28 cellular contexts compared by ENCODE assay signal in genomic region chr20:18421608-18422007, GRCh38.
"Had no signal": no experiment of that assay in that cellular context is flagged by ENCODE, and none has a peak within 500 bp of the region (broad histone marks: within the 10 kb centered on the region; RNA-seq: fewer than 3 reads in every experiment).

No MANE protein-coding gene starts in this region.

- ATAC-seq: activated CD8-positive, alpha-beta T cell treated with anti-CD3 and anti-CD28 coated beads, Interleukin-2, amount 10 ng/mL, durations not matched to agents 7 days and 5 days; activated naive CD4-positive, alpha-beta T cell treated with anti-CD3 and anti-CD28 coated beads, Interleukin-2, amount 50 U/mL, for 72 hours; body of pancreas; Panc1 had no signal

- H3K9me3 Mint-ChIP-seq: activated CD4-positive, alpha-beta T cell treated with anti-CD3 and anti-CD28 coated beads, Interleukin-2, amount 10 ng/mL, durations not matched to agents 7 days and 5 days; activated naive CD4-positive, alpha-beta T cell treated with anti-CD3 and anti-CD28 coated beads for 36 hours; activated naive CD4-positive, alpha-beta T cell treated with anti-CD3 and anti-CD28 coated beads, Interleukin-2, amount 50 U/mL, for 72 hours; activated T-cell treated with anti-CD3 and anti-CD28 coated beads, Interleukin-2, amount 50 U/mL, for 24 hours; activated T-helper 1 cell treated with anti-CD3 and anti-CD28 coated beads, Interleukin-12 subunit alpha, Interleukin-12 subunit beta, Interleukin-2, Interleukin-4 antibody, amounts not matched to agents 30 ng/mL and 10 ng/mL and 1 ng/mL, durations not matched to agents 14 hours and 24 hours and 36 hours; T-helper 1 cell treated with Interleukin-12 subunit alpha and Interleukin-12 subunit beta and Interleukin-4 antibody, amounts not matched to agents 30 μg/mL and 1 μg/mL, for 36 hours; T-helper 2 cell treated with Interferon-gamma antibody and Interleukin-4, amounts not matched to agents 5 μg/mL and 100 μg/mL, for 36 hours had no signal

- H3K4me3 Mint-ChIP-seq: activated CD4-positive, alpha-beta T cell treated with anti-CD3 and anti-CD28 coated beads, Interleukin-2, amount 10 ng/mL, durations not matched to agents 7 days and 5 days; activated CD8-positive, alpha-beta T cell treated with anti-CD3 and anti-CD28 coated beads, Interleukin-2, amount 10 ng/mL, durations not matched to agents 7 days and 5 days; activated naive CD4-positive, alpha-beta T cell treated with anti-CD3 and anti-CD28 coated beads for 36 hours; activated T-cell treated with anti-CD3 and anti-CD28 coated beads, Interleukin-2, amount 50 U/mL, for 24 hours; activated T-helper 1 cell treated with anti-CD3 and anti-CD28 coated beads, Interleukin-12 subunit alpha, Interleukin-12 subunit beta, Interleukin-2, Interleukin-4 antibody, amounts not matched to agents 30 ng/mL and 10 ng/mL and 1 ng/mL, durations not matched to agents 14 hours and 24 hours and 36 hours; T-helper 1 cell treated with Interleukin-12 subunit alpha and Interleukin-12 subunit beta and Interleukin-4 antibody, amounts not matched to agents 30 μg/mL and 1 μg/mL, for 36 hours; T-helper 2 cell treated with Interferon-gamma antibody and Interleukin-4, amounts not matched to agents 5 μg/mL and 100 μg/mL, for 36 hours had no signal

- DNase-seq: activated CD4-positive, alpha-beta T cell treated with anti-CD3 and anti-CD28 coated beads for 1 hour; activated CD4-positive, alpha-beta T cell treated with anti-CD3 and anti-CD28 coated beads, Interleukin-2, amount 10 ng/mL, durations not matched to agents 7 days and 5 days; activated CD4-positive, alpha-beta T cell treated with anti-CD3 and anti-CD28 coated beads, Interleukin-2, amount 50 U/mL, for 48 hours; activated CD4-positive, CD25-positive, alpha-beta regulatory T cell; activated CD8-positive, alpha-beta T cell treated with anti-CD3 and anti-CD28 coated beads, Interleukin-2, amount 10 ng/mL, durations not matched to agents 7 days and 5 days; activated gamma-delta T cell treated with Interleukin-2 at 50 U/mL for 16 hours; activated naive CD4-positive, alpha-beta T cell treated with anti-CD3 and anti-CD28 coated beads for 36 hours; activated T-cell treated with anti-CD3 and anti-CD28 coated beads, Interleukin-2, amount 50 U/mL, for 24 hours; adrenal gland; body of pancreas; cortex of kidney; Kasumi-1; KG1; MM.1S; MV-4-11; NCI-H1092; NCI-H1436 treated with DMSO at 0.1 percent for 48 hours; NCI-H187 treated with DMSO at 0.1 percent for 48 hours; NCI-H2081; NCI-H446; NCI-H510A treated with DMSO at 0.1 percent for 48 hours; SHP77 treated with DMSO at 0.1 percent for 48 hours; SK-N-SH had no signal

- H3K27ac Mint-ChIP-seq: activated CD4-positive, alpha-beta T cell treated with anti-CD3 and anti-CD28 coated beads, Interleukin-2, amount 10 ng/mL, durations not matched to agents 7 days and 5 days; activated CD8-positive, alpha-beta T cell treated with anti-CD3 and anti-CD28 coated beads, Interleukin-2, amount 10 ng/mL, durations not matched to agents 7 days and 5 days; activated naive CD4-positive, alpha-beta T cell treated with anti-CD3 and anti-CD28 coated beads for 36 hours; activated naive CD4-positive, alpha-beta T cell treated with anti-CD3 and anti-CD28 coated beads, Interleukin-2, amount 50 U/mL, for 72 hours; activated T-cell treated with anti-CD3 and anti-CD28 coated beads, Interleukin-2, amount 50 U/mL, for 24 hours; activated T-helper 1 cell treated with anti-CD3 and anti-CD28 coated beads, Interleukin-12 subunit alpha, Interleukin-12 subunit beta, Interleukin-2, Interleukin-4 antibody, amounts not matched to agents 30 ng/mL and 10 ng/mL and 1 ng/mL, durations not matched to agents 14 hours and 24 hours and 36 hours; T-helper 1 cell treated with Interleukin-12 subunit alpha and Interleukin-12 subunit beta and Interleukin-4 antibody, amounts not matched to agents 30 μg/mL and 1 μg/mL, for 36 hours; T-helper 2 cell treated with Interferon-gamma antibody and Interleukin-4, amounts not matched to agents 5 μg/mL and 100 μg/mL, for 36 hours had no signal

- H3K4me1 Mint-ChIP-seq: activated CD4-positive, alpha-beta T cell treated with anti-CD3 and anti-CD28 coated beads, Interleukin-2, amount 10 ng/mL, durations not matched to agents 7 days and 5 days had no signal

- H3K36me3 Mint-ChIP-seq: activated naive CD4-positive, alpha-beta T cell treated with anti-CD3 and anti-CD28 coated beads, Interleukin-2, amount 50 U/mL, for 72 hours had no signal

- H3K27me3 Mint-ChIP-seq: activated CD4-positive, alpha-beta T cell treated with anti-CD3 and anti-CD28 coated beads, Interleukin-2, amount 10 ng/mL, durations not matched to agents 7 days and 5 days; activated T-cell treated with anti-CD3 and anti-CD28 coated beads, Interleukin-2, amount 50 U/mL, for 24 hours had no signal
